In the genomic region with DNA sequence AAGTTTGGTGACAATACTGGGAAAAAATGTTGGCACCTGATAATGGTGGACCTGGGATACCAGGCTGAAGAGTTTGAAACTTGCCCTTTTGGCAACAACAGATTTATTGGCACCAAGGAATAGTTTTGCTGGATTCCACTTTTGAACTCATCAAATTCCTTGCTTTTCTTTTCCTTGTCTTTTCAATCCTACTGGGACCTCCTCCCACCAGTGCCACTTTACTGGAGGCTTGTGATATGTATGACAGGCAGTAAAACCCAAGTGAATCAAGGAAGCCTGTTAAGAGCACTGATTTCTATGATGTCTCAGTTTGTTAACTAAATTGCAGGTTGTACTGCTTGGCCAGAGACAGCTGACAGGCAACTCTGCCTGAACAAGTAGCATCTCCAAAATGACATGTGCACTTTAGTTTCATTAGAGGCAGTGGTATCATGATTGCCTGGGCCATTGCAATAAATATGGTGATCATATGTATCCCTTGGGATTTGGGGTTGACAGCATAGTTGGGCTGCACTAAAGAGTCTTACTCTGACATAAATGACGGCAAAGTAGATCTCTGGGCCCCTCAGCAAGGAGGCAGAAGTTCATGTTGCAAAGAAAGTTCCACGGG, we compare ENCODE assay signal across 7 cellular contexts.
"Had no signal": no experiment of that assay in that cellular context is flagged by ENCODE, and none has a peak within 500 bp of the region (broad histone marks: within the 10 kb centered on the region; RNA-seq: fewer than 3 reads in every experiment).

No MANE protein-coding gene starts in this region.

- DNase-seq: IMR-90, KBM-7, KG1 had no signal

- H3K27me3 Mint-ChIP-seq: IgD-negative memory B cell had no signal

- ATAC-seq: HepG2, K562 had no signal

- H3K4me3 Mint-ChIP-seq: IgD-negative memory B cell had no signal

- H3K4me1 Mint-ChIP-seq: IgD-negative memory B cell had no signal

- H3K27ac Mint-ChIP-seq: IgD-negative memory B cell had no signal

- H3K27ac ChIP-seq: HL-60 had no signal

- H3K4me3 ChIP-seq: K562 had no signal
